Comparison of ENCODE assay signal across 9 cellular contexts in the genomic region with DNA sequence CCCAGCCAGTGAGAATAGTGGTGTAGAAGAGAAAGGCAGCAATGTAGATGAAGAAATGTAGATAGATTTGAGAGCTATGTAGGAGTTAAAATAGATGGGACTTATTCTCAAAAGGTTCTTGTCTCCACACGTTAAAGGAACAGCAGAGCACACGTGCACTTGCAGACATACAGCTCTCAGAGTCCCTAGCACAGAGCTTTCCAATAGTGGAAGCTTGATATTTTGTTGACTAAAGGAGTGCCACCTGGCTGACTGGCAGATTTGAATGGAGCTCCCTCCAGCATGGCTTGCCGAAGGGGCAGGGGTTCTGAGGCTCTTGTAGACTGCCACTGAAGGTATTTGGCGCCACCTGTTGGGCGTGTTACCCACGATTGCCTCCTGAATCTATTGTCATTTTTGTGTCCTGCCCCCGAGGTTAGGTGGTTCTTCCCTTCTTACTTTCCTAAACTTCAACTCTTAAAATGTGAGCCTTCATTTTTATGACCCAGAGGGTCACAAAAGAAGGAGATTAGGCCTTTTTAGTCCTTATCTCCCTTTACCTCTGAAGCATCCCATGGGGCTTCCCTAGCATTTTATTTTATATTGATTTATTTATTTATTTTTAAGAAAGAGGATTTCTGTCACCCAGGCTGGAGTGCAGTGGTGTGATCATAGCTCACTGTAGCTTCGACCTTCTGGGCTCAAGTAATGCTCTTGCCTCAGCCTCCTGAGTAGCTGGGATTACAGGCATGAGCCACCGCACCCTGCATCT. TPM values are rescaled to one million over a fixed set of nuclear protein-coding genes. Genes with fewer than 3 reads are reported as not detected.
A peak's percentile ranks its signal among the peaks of the same experiment; 100 is the strongest.
DNase-seq lines count a peak whose midpoint lies in the region; ATAC-seq lines count a peak whose summit lies in the region.
"Had no signal": no experiment of that assay in that cellular context is flagged by ENCODE, and none has a peak within 500 bp of the region (broad histone marks: within the 10 kb centered on the region; RNA-seq: fewer than 3 reads in every experiment).

No MANE protein-coding gene starts in this region.

- ATAC-seq in HG03354 (IDR thresholded peaks at IDR 0.05; ENCODE audit: poor library complexity, severe bottlenecking, unreplicated experiment), result peak; percentile 71
- peak; percentile 94 for ATAC-seq in left lobe of liver
- ATAC-seq in GM21515 (IDR thresholded peaks at IDR 0.05; ENCODE audit: unreplicated experiment), result no peak

- DNase-seq in EH (ENCODE audit: low read depth) (peak; percentile 83), NCI-H524 (lab: John Stamatoyannopoulos, UW) (peak; percentile 77 to 93), cerebellar cortex (ENCODE audit: low spot score) (peak; percentile 97), left lobe of liver (ENCODE audit: low spot score) (peak; percentile 90)
- peak; percentile 83 for DNase-seq in activated CD4-positive, alpha-beta T cell treated with anti-CD3 and anti-CD28 coated beads for 1 hour
- peak; percentile 85 to 91 for DNase-seq in stimulated activated CD4-positive, alpha-beta T cell treated with anti-CD3 and anti-CD28 coated beads, Interleukin-4, amount 100 ng/mL, for 48 hours (ENCODE audit: low read depth in 2 of 2)

RNA-seq across cellular contexts. Expression of gene BRD2, which starts 16.4 kb away (rescaled TPM):
- 76.2 TPM for total RNA-seq in left lobe of liver

RNA-seq across cellular contexts. Expression of gene HLA-DOA, which starts 24.6 kb away (rescaled TPM):
- 0.70 TPM for total RNA-seq in left lobe of liver
- total RNA-seq: glomerular endothelial cell had no signal

RNA-seq across cellular contexts. Expression of gene HLA-DMA, which starts 31.9 kb away (rescaled TPM):
- 6.6 TPM for total RNA-seq in left lobe of liver

RNA-seq across cellular contexts. Expression of gene HLA-DMB, which starts 44.0 kb away (rescaled TPM):
- 2.6 TPM for total RNA-seq in left lobe of liver
